26 cellular contexts compared by ENCODE assay signal in the genomic region with DNA sequence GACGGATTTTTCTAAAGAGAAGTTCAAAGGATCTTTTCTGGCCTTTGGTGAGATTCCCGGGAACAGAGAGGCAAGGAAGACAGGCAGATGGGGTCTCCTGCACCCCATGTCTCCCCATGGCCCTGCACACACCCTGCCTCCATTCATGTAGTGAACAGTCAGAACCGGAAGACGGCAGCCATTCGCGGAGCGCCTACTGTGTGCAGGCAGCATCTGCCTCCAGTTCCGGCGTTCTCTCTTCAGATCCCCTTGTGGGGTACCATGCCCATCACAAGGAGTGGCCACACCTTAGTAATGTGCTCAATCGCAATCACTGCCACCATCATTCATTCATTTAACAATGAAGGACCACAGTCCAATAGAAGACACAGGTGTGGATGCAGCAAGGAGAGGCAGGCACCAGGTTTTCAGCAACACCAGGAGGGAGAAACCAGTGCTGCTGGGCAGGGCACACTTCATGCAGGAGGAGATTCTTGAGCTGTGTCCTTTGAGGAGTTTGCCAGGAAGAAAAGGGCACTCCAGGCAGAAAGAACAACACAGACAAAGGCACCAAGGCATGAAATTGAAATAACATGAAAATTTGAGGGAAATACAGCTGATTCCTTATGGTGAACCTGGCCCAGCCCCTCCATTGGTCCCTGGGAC.
"Had no signal": no experiment of that assay in that cellular context is flagged by ENCODE, and none has a peak within 500 bp of the region (broad histone marks: within the 10 kb centered on the region; RNA-seq: fewer than 3 reads in every experiment).

No MANE protein-coding gene starts in this region.

- H3K9me3 ChIP-seq: adrenal gland had no signal

- H3K36me3 ChIP-seq: adrenal gland, SJCRH30, WERI-Rb-1 had no signal

- H3K4me3 ChIP-seq: adrenal gland, MG63, SJCRH30, SK-N-MC had no signal

- FAIRE-seq: bronchial epithelial cell had no signal

- H3K27me3 ChIP-seq: adrenal gland, MG63, SJCRH30 had no signal

- H3K4me1 ChIP-seq: adrenal gland, SJCRH30 had no signal

- H3K27ac ChIP-seq: adrenal gland, SJCRH30, SK-N-MC, WERI-Rb-1 had no signal

- DNase-seq: activated CD4-positive, alpha-beta T cell treated with anti-CD3 and anti-CD28 coated beads for 1 hour; activated CD4-positive, alpha-beta T cell treated with anti-CD3 and anti-CD28 coated beads for 48 hours; activated CD4-positive, CD25-positive, alpha-beta regulatory T cell; activated CD8-positive, alpha-beta T cell treated with anti-CD3 and anti-CD28 coated beads, Interleukin-2, amount 10 ng/mL, durations not matched to agents 7 days and 5 days; activated gamma-delta T cell treated with Interleukin-2 at 50 U/mL for 16 hours; activated naive CD4-positive, alpha-beta T cell treated with anti-CD3 and anti-CD28 coated beads for 36 hours; activated T-cell treated with anti-CD3 and anti-CD28 coated beads, Interleukin-2, amount 50 U/mL, for 24 hours; central memory CD4-positive, alpha-beta T cell; Kasumi-1; MG63; NCI-H1048; NCI-H1105 treated with DMSO at 0.1 percent for 48 hours; NCI-H1436; NCI-H1694 treated with DMSO at 0.1 percent for 48 hours; NCI-H2029; NCI-H345; NCI-H524 treated with DMSO at 0.1 percent for 48 hours; SHP77; SJCRH30; T1000; WERI-Rb-1 had no signal

- ATAC-seq: activated CD8-positive, alpha-beta T cell treated with anti-CD3 and anti-CD28 coated beads, Interleukin-2, amount 10 ng/mL, durations not matched to agents 7 days and 5 days; activated naive CD4-positive, alpha-beta T cell treated with anti-CD3 and anti-CD28 coated beads, Interleukin-2, amount 50 U/mL, for 72 hours; Panc1 had no signal
